Comparison of ENCODE assay signal across 21 cellular contexts in the genomic region with DNA sequence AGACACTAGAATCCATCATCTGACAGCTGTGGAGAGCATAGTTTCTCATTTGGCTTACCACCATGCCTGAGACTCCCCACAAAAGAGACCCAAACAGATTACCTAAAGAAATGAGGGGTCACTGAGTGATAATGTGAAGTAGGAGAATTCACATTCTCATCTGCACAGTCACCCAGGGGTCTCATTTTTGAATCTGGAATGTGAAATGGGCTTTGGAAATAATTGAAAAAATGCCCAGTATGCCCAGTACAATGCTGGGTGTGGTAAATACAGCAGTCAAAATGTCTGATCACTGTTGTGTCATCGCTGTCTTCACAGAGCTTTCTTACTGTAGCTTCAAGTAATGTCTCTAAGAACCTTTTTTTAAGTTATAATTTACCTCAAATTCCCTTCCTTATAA.
"Had no signal": no experiment of that assay in that cellular context is flagged by ENCODE, and none has a peak within 500 bp of the region (broad histone marks: within the 10 kb centered on the region; RNA-seq: fewer than 3 reads in every experiment).

No MANE protein-coding gene starts in this region.

- H3K27ac ChIP-seq: breast epithelium, heart right ventricle, left ventricle myocardium inferior, neural progenitor cell had no signal

- H3K36me3 Mint-ChIP-seq: activated CD4-positive, alpha-beta memory T cell treated with anti-CD3 and anti-CD28 coated beads for 36 hours; activated CD8-positive, alpha-beta memory T cell treated with anti-CD3 and anti-CD28 coated beads, Interleukin-2, amount 10 ng/mL, durations not matched to agents 7 days and 5 days; naive thymus-derived CD4-positive, alpha-beta T cell; neural progenitor cell had no signal

- H2AFZ ChIP-seq: neural progenitor cell had no signal

- H3K4me3 ChIP-seq: breast epithelium, heart right ventricle, left ventricle myocardium inferior, neural progenitor cell had no signal

- H3K27ac Mint-ChIP-seq: activated B cell treated with CpG ODN at 0.5 μM for 24 hours; activated CD4-positive, alpha-beta memory T cell treated with anti-CD3 and anti-CD28 coated beads for 36 hours; activated CD8-positive, alpha-beta memory T cell treated with anti-CD3 and anti-CD28 coated beads, Interleukin-2, amount 10 ng/mL, durations not matched to agents 7 days and 5 days; activated naive CD4-positive, alpha-beta T cell treated with anti-CD3 and anti-CD28 coated beads for 36 hours; activated T-helper 2 cell treated with anti-CD3 and anti-CD28 coated beads, Interferon-gamma antibody, Interleukin-2, Interleukin-4, amounts not matched to agents 10 μg/mL and 5 μg/mL and 100 μg/mL, durations not matched to agents 14 hours and 24 hours and 36 hours; naive thymus-derived CD4-positive, alpha-beta T cell; neural progenitor cell; T-helper 2 cell treated with Interferon-gamma antibody and Interleukin-4, amounts not matched to agents 5 μg/mL and 100 μg/mL, for 36 hours had no signal

- H3K27me3 Mint-ChIP-seq: activated CD4-positive, alpha-beta memory T cell treated with anti-CD3 and anti-CD28 coated beads for 36 hours; activated CD8-positive, alpha-beta memory T cell treated with anti-CD3 and anti-CD28 coated beads, Interleukin-2, amount 10 ng/mL, durations not matched to agents 7 days and 5 days had no signal

- H3K36me3 ChIP-seq: breast epithelium, heart right ventricle, left ventricle myocardium inferior, neural progenitor cell had no signal

- H3K9ac ChIP-seq: neural progenitor cell had no signal

- H3K4me3 Mint-ChIP-seq: activated B cell treated with CpG ODN at 0.5 μM for 24 hours; activated CD4-positive, alpha-beta memory T cell treated with anti-CD3 and anti-CD28 coated beads for 36 hours; activated CD8-positive, alpha-beta memory T cell treated with anti-CD3 and anti-CD28 coated beads, Interleukin-2, amount 10 ng/mL, durations not matched to agents 7 days and 5 days; activated naive CD4-positive, alpha-beta T cell treated with anti-CD3 and anti-CD28 coated beads for 36 hours; naive thymus-derived CD4-positive, alpha-beta T cell; neural progenitor cell; T-helper 2 cell treated with Interferon-gamma antibody and Interleukin-4, amounts not matched to agents 5 μg/mL and 100 μg/mL, for 36 hours had no signal

- H3K4me1 Mint-ChIP-seq: activated B cell treated with CpG ODN at 0.5 μM for 24 hours; activated CD8-positive, alpha-beta memory T cell treated with anti-CD3 and anti-CD28 coated beads, Interleukin-2, amount 10 ng/mL, durations not matched to agents 7 days and 5 days; naive thymus-derived CD4-positive, alpha-beta T cell; neural progenitor cell had no signal

- H3K4me1 ChIP-seq: breast epithelium, left ventricle myocardium inferior, neural progenitor cell had no signal

- H3K4me2 ChIP-seq: neural progenitor cell had no signal

- H3K27me3 ChIP-seq: breast epithelium, heart right ventricle, neural progenitor cell had no signal

- H3K9me3 Mint-ChIP-seq: activated B cell treated with CpG ODN at 0.5 μM for 24 hours; activated CD4-positive, alpha-beta memory T cell treated with anti-CD3 and anti-CD28 coated beads for 36 hours; activated naive CD4-positive, alpha-beta T cell treated with anti-CD3 and anti-CD28 coated beads for 36 hours; activated T-helper 2 cell treated with anti-CD3 and anti-CD28 coated beads, Interferon-gamma antibody, Interleukin-2, Interleukin-4, amounts not matched to agents 10 μg/mL and 5 μg/mL and 100 μg/mL, durations not matched to agents 14 hours and 24 hours and 36 hours; neural progenitor cell; T-helper 2 cell treated with Interferon-gamma antibody and Interleukin-4, amounts not matched to agents 5 μg/mL and 100 μg/mL, for 36 hours had no signal

- H3K9me3 ChIP-seq: breast epithelium, heart right ventricle, left ventricle myocardium inferior had no signal

- DNase-seq: activated B cell treated with CpG ODN at 0.5 μM for 24 hours; activated CD4-positive, alpha-beta memory T cell treated with anti-CD3 and anti-CD28 coated beads for 36 hours; activated CD4-positive, alpha-beta T cell treated with anti-CD3 and anti-CD28 coated beads for 4 hours; activated CD8-positive, alpha-beta memory T cell treated with anti-CD3 and anti-CD28 coated beads, Interleukin-2, amount 10 ng/mL, durations not matched to agents 7 days and 5 days; activated naive CD4-positive, alpha-beta T cell treated with anti-CD3 and anti-CD28 coated beads for 36 hours; cerebellar nuclear complex; effector CD4-positive, alpha-beta T cell; heart right ventricle; kidney glomerular epithelial cell; left ventricle myocardium inferior; mammary epithelial cell; midbrain; naive thymus-derived CD4-positive, alpha-beta T cell; stimulated activated CD4-positive, alpha-beta T cell treated with anti-CD3 and anti-CD28 coated beads, Interleukin-1b, Interleukin-23, amount 100 ng/mL, for 48 hours; stimulated activated CD8-positive, alpha-beta memory T cell treated with anti-CD3 and anti-CD28 coated beads, Interleukin-4, amount 100 ng/mL, for 48 hours; stimulated activated naive CD4-positive, alpha-beta T cell had no signal

- ATAC-seq: activated CD8-positive, alpha-beta memory T cell treated with anti-CD3 and anti-CD28 coated beads, Interleukin-2, amount 10 ng/mL, durations not matched to agents 7 days and 5 days; heart right ventricle; naive thymus-derived CD4-positive, alpha-beta T cell; sciatic nerve had no signal
